ENCODE assay signal across 8 cellular contexts in the genomic region with DNA sequence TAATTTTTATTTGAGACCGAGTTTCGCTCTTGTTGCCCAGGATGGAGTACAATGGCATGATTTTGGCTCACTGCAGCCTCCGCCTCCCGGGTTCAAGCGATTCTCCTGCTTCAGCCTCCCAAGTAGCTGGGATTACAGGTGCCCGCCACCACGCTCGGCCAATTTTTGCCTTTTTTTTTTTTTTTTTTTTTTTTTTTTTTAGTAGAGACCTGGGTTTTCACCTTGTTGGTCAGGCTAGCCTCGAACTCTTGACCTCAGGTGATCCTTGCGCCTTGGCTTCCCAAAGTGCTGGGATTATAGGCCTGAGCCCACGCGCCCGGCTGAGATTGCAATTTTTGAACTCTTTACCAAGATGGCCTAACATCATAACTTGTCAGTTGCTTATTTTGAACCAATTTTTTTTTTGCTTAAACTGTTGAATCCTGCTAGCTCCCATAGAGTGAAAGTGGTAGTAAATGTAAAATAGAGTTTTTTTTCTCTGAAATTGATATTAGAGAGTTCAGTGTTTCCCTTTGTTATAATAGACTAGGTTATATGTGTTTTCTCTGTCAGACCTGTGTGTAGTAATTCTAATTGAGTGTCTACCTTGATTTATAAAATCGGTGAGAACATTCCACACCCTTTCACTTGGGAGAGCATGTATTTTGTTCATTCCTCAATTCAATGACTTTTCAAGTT. TPM values are rescaled to one million over a fixed set of nuclear protein-coding genes. Genes with fewer than 3 reads are reported as not detected.
DNase-seq lines count a peak whose midpoint lies in the region; ATAC-seq, FAIRE-seq and TF ChIP-seq lines count a peak whose summit lies in the region.

No MANE protein-coding gene starts in this region.

- no peak overlapping the region for H3K27ac ChIP-seq in OCI-LY3 (ENCODE audit: low read length)
- H3K27ac ChIP-seq in endothelial cell of umbilical vein (ENCODE audit: insufficient read depth, low read depth, low read length), result peak overlapping the region; percentile 94
- H3K27ac ChIP-seq in parathyroid adenoma, result peak overlapping the region; percentile 99

- H3K36me3 ChIP-seq in Caco-2 (ENCODE audit: control insufficient read depth, insufficient read depth, low read length) (no peaks in the 10 kb centered on the region; the same call in 1 of the 2 replicates), OCI-LY3 (replicated peaks; ENCODE audit: low read depth, low read length) (peaks cover 52% of the 10 kb centered on the region), endothelial cell of umbilical vein (ENCODE audit: control insufficient read depth in 2 of 2, extremely low read depth in 1 of 2, insufficient read depth in 2 of 2, low read length in 2 of 2) (no peaks in the 10 kb centered on the region), parathyroid adenoma (ENCODE audit: control insufficient read depth, insufficient read depth, low read length) (no peaks in the 10 kb centered on the region)

- H3K9me1 ChIP-seq in endothelial cell of umbilical vein (replicated peaks; ENCODE audit: control insufficient read depth, extremely low read depth, insufficient read depth, low read length), result no peaks in the 10 kb centered on the region

- H3K79me2 ChIP-seq in OCI-LY3 (ENCODE audit: low read length), result peaks cover 92% of the 10 kb centered on the region
- peaks cover 86% of the 10 kb centered on the region for H3K79me2 ChIP-seq in endothelial cell of umbilical vein (ENCODE audit: control insufficient read depth, insufficient read depth, low read length)
- peaks cover 60% of the 10 kb centered on the region for H3K79me2 ChIP-seq in parathyroid adenoma

- no peak for FAIRE-seq in endothelial cell of umbilical vein (lab: Jason Lieb, UNC)

- peak overlapping the region; percentile 97 for H3K4me3 Mint-ChIP-seq in Caco-2 (ENCODE audit: unreplicated experiment)

- CTCF ChIA-PET in Caco-2 (lab: Charles Lee), result no interaction called here
- CTCF ChIA-PET in endothelial cell of umbilical vein (lab: Charles Lee), result interaction anchor here (1.3 to 1.8 kb wide), 2 partner anchors 12 to 42 kb away, joined by 4 to 8 read pairs; no protein-coding TSS in a partner anchor

- intact Hi-C loops in Caco-2 (cut with micrococcal nuclease; ENCODE audit: unreplicated experiment), result no loop called here
- intact Hi-C loops in endothelial cell of umbilical vein (cut with micrococcal nuclease), result loop anchor here (10.0 kb wide), 1 partner anchor 317 kb away; no protein-coding TSS in a partner anchor

- H3K9me3 Mint-ChIP-seq in Caco-2 (ENCODE audit: unreplicated experiment), result no peaks in the 10 kb centered on the region

- no peak overlapping the region for H2AFZ ChIP-seq in OCI-LY3 (ENCODE audit: low read depth, low read length)
- no peak overlapping the region for H2AFZ ChIP-seq in endothelial cell of umbilical vein (ENCODE audit: low read depth, low read length)
- H2AFZ ChIP-seq in parathyroid adenoma, result no peak overlapping the region

- no peak for DNase-seq in Caco-2
- DNase-seq in endothelial cell of umbilical vein (ENCODE audit: low read depth, low spot score), result no peak
- no peak for DNase-seq in ecto neural progenitor cell (ENCODE audit: low spot score)
- DNase-seq in DMS 273 treated with DMSO at 0.1 percent for 48 hours (lab: John Stamatoyannopoulos, UW), result no peak
- no peak for DNase-seq in NK-92 (lab: John Stamatoyannopoulos, UW; ENCODE audit: unreplicated experiment)

- no peaks in the 10 kb centered on the region for H3K27me3 Mint-ChIP-seq in Caco-2 (ENCODE audit: insufficient read depth, unreplicated experiment)

- peak overlapping the region; percentile 84 for H3K4me2 ChIP-seq in OCI-LY3 (ENCODE audit: low read length)
- H3K4me2 ChIP-seq in endothelial cell of umbilical vein (ENCODE audit: insufficient read depth, low read length), result peak overlapping the region; percentile 98
- H3K4me2 ChIP-seq in parathyroid adenoma (ENCODE audit: low read length), result peak overlapping the region; percentile 82

- POLR2A ChIA-PET in Caco-2 (lab: Charles Lee), result no interaction called here
- POLR2A ChIA-PET in endothelial cell of umbilical vein (lab: Charles Lee), result interaction anchor here (0.6 kb wide), 1 partner anchor 25 kb away, joined by 3 read pairs; no protein-coding TSS in a partner anchor

- H4K20me1 ChIP-seq in OCI-LY3 (ENCODE audit: insufficient read depth, low read length) (peaks cover 69% of the 10 kb centered on the region), endothelial cell of umbilical vein (replicated peaks; ENCODE audit: control insufficient read depth, extremely low read depth, insufficient read depth, low read length) (peaks cover 20% of the 10 kb centered on the region)

- H3K9me3 ChIP-seq in Caco-2, result no peaks in the 10 kb centered on the region
- no peaks in the 10 kb centered on the region for H3K9me3 ChIP-seq in OCI-LY3 (ENCODE audit: insufficient read depth, low read length)
- no peaks in the 10 kb centered on the region for H3K9me3 ChIP-seq in endothelial cell of umbilical vein (replicated peaks; ENCODE audit: control insufficient read depth, insufficient read depth, low read length)
- no peaks in the 10 kb centered on the region for H3K9me3 ChIP-seq in parathyroid adenoma (ENCODE audit: control insufficient read depth, low read length)

- peaks cover 7% of the 10 kb centered on the region for H3K4me1 Mint-ChIP-seq in Caco-2 (ENCODE audit: low read depth, unreplicated experiment)

- no peaks in the 10 kb centered on the region for H3K27me3 ChIP-seq in Caco-2 (replicated peaks; ENCODE audit: control insufficient read depth, insufficient read depth, low read length)
- no peaks in the 10 kb centered on the region for H3K27me3 ChIP-seq in OCI-LY3 (ENCODE audit: low read depth, low read length)
- H3K27me3 ChIP-seq in endothelial cell of umbilical vein (ENCODE audit: control insufficient read depth in 2 of 2, insufficient read depth in 2 of 2, low read length in 2 of 2), result no peaks in the 10 kb centered on the region
- H3K27me3 ChIP-seq in parathyroid adenoma (ENCODE audit: control insufficient read depth, insufficient read depth, low read length), result no peaks in the 10 kb centered on the region

- H3K4me1 ChIP-seq in Caco-2 (peaks cover 8% of the 10 kb centered on the region; the same call in 1 of the 2 replicates), OCI-LY3 (ENCODE audit: low read length) (peaks cover 38% of the 10 kb centered on the region), endothelial cell of umbilical vein (ENCODE audit: control insufficient read depth, extremely low read depth, insufficient read depth, low read length) (peaks cover 38% of the 10 kb centered on the region), parathyroid adenoma (peaks cover 13% of the 10 kb centered on the region)

- H3K4me3 ChIP-seq in Caco-2 (ENCODE audit: low read depth, low read length) (no peak overlapping the region), OCI-LY3 (ENCODE audit: low read length) (peak overlapping the region; percentile 98), endothelial cell of umbilical vein (replicated peaks in 1 of 3; ENCODE audit: insufficient read depth in 1 of 3, low read depth in 1 of 3, low read length in 3 of 3) (peak overlapping the region in 1 of 3 experiments; percentile 86), parathyroid adenoma (ENCODE audit: low read depth, low read length) (peak overlapping the region; percentile 38)

- no peak for TF ChIP-seq CTCF in Caco-2 (IDR thresholded peaks at IDR 0.05; ENCODE audit: insufficient read depth in 1 of 2, low read depth in 1 of 2, low read length in 1 of 2, severe bottlenecking in 1 of 2, unreplicated experiment in 1 of 2)
- no peak for TF ChIP-seq CTCF in OCI-LY3 (IDR thresholded peaks at IDR 0.05; ENCODE audit: low read depth, low read length)
- no peak for TF ChIP-seq CTCF in endothelial cell of umbilical vein (IDR thresholded peaks at IDR 0.05; ENCODE audit: extremely low read depth in 1 of 2, insufficient read depth in 1 of 2, low read depth in 1 of 2, low read length in 2 of 2)
- no peak for TF ChIP-seq CTCF in parathyroid adenoma (IDR thresholded peaks at IDR 0.05)

- TF ChIP-seq POLR2A in endothelial cell of umbilical vein (IDR thresholded peaks at IDR 0.05; ENCODE audit: low read depth, low read length), result no peak

- H3K9ac ChIP-seq in OCI-LY3 (ENCODE audit: low read length) (peak overlapping the region; percentile 3; the same call in 1 of the 2 replicates), endothelial cell of umbilical vein (replicated peaks; ENCODE audit: extremely low read depth, insufficient read depth, low read length) (no peak overlapping the region), parathyroid adenoma (no peak overlapping the region)

- H3K36me3 Mint-ChIP-seq in Caco-2 (ENCODE audit: insufficient read depth, unreplicated experiment), result peaks cover 83% of the 10 kb centered on the region

- ATAC-seq in GM21619 (IDR thresholded peaks at IDR 0.05; ENCODE audit: unreplicated experiment), result no peak

- dilution Hi-C loops in endothelial cell of umbilical vein (cut with MboI; ENCODE audit: extremely low pct_ligation_motif_present, low sequenced_read_pairs), result no loop called here

- no peak overlapping the region for H3K27ac Mint-ChIP-seq in Caco-2 (ENCODE audit: unreplicated experiment)

- BruUV-seq in Caco-2 (replicated peaks; lab: Mats Ljungman, UMichigan), result no TSS peak
- no TSS peak for BruUV-seq in endothelial cell of umbilical vein (replicated peaks; lab: Mats Ljungman, UMichigan)

TF ChIP-seq in endothelial cell of umbilical vein, 7 proteins besides CTCF, POLR2A, EP300 and RAD21:
- TF ChIP-seq FOS (IDR thresholded peaks at IDR 0.05; ENCODE audit: borderline replicate concordance, insufficient read depth, low read length) (no peak), EZH2 (IDR thresholded peaks at IDR 0.05; ENCODE audit: borderline replicate concordance, low read depth, low read length, severe bottlenecking) (no peak), MYC (IDR thresholded peaks at IDR 0.05; ENCODE audit: low read depth, low read length) (no peak)
- TF ChIP-seq, protein P1, sequence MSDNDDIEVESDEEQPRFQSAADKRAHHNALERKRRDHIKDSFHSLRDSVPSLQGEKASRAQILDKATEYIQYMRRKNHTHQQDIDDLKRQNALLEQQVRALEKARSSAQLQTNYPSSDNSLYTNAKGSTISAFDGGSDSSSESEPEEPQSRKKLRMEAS (IDR thresholded peaks at IDR 0.05; ENCODE audit: insufficient read depth, insufficient read length), result no peak

RNA-seq across cellular contexts. Expression of a gene that starts 3.8 kb away (rescaled TPM):
- 100 and 117 TPM in 2 replicates for total RNA-seq in Caco-2 (2022)
- 48.2 and 57.4 TPM in 2 replicates for total RNA-seq in endothelial cell of umbilical vein
- 8.7 and 11.7 TPM in 2 replicates for polyA plus RNA-seq in endothelial cell of umbilical vein
- 23.1 and 24.7 TPM in 2 replicates for polyA plus RNA-seq in endothelial cell of umbilical vein (2011; cell fraction: cytosol; rRNA removed)
- 46.3 and 68.2 TPM in 2 replicates for polyA plus RNA-seq in endothelial cell of umbilical vein (2011; cell fraction: nucleus; rRNA removed)
- 33.7 and 39.6 TPM in 2 replicates for polyA plus RNA-seq in endothelial cell of umbilical vein (2012)
- polyA minus RNA-seq in endothelial cell of umbilical vein, result 14.3 and 17.8 TPM in 2 replicates
- 18.6 TPM for polyA minus RNA-seq in endothelial cell of umbilical vein (2011; cell fraction: cytosol; rRNA and poly(A)+ RNA removed)
- 31.6 and 45.9 TPM in 2 replicates for polyA minus RNA-seq in endothelial cell of umbilical vein (2011; cell fraction: nucleus; rRNA and poly(A)+ RNA removed)
